In genomic region chr2:100561191-100561590, GRCh38 we compare ENCODE assay signal across 11 cellular contexts. TPM values are rescaled to one million over a fixed set of nuclear protein-coding genes. Genes with fewer than 3 reads are reported as not detected.
A peak's percentile ranks its signal among the peaks of the same experiment; 100 is the strongest.
DNase-seq lines count a peak whose midpoint lies in the region; ATAC-seq, FAIRE-seq and TF ChIP-seq lines count a peak whose summit lies in the region.
"Had no signal": no experiment of that assay in that cellular context is flagged by ENCODE, and none has a peak within 500 bp of the region (broad histone marks: within the 10 kb centered on the region; RNA-seq: fewer than 3 reads in every experiment).

No MANE protein-coding gene starts in this region.

- no peaks in the 10 kb centered on the region for H3K9me3 Mint-ChIP-seq in natural killer cell

- TF ChIP-seq CTCF in GM12878 (IDR thresholded peaks at IDR 0.05 in 2 of 3, conservative IDR thresholded peaks at IDR 0.05 in 1 of 3; ENCODE audit: control insufficient read depth in 2 of 3, extremely low read depth in 1 of 3, insufficient read depth in 1 of 3, low read depth in 3 of 3, low read length in 3 of 3) (no peak), natural killer cell (IDR thresholded peaks at IDR 0.05) (no peak)

- peaks cover 32% of the 10 kb centered on the region for H3K4me1 ChIP-seq in BLaER1
- peaks cover 4% of the 10 kb centered on the region for H3K4me1 ChIP-seq in GM12878 (ENCODE audit: control insufficient read depth, insufficient read depth, low read length)

- intact Hi-C loops in GM12878 (cut with micrococcal nuclease; ENCODE audit: unreplicated experiment): loop anchor here (5.0 kb wide), 1 partner anchor 299 kb away; no protein-coding TSS in a partner anchor
- intact Hi-C loops in natural killer cell (cut with micrococcal nuclease): no loop called here

- H3K9ac ChIP-seq in BLaER1 (0 out of 2 replicates have a peak overlapping the region, but pooled peaks have one; percentile 88), GM12878 (ENCODE audit: control insufficient read depth, insufficient read depth, low read length) (no peak overlapping the region)

- no peak for TF ChIP-seq POLR2A in GM12878 (IDR thresholded peaks at IDR 0.05; ENCODE audit: low read depth, low read length)

- peaks cover 2% of the 10 kb centered on the region for H3K36me3 ChIP-seq in BLaER1
- no peaks in the 10 kb centered on the region for H3K36me3 ChIP-seq in GM12878 (ENCODE audit: control insufficient read depth in 2 of 2, insufficient read depth in 2 of 2, low read length in 1 of 2)
- H3K36me3 ChIP-seq: ovary had no signal

- no peaks in the 10 kb centered on the region for H3K27me3 Mint-ChIP-seq in natural killer cell (ENCODE audit: low read depth in 2 of 2)

- no peak overlapping the region for H3K4me3 ChIP-seq in BLaER1
- H3K4me3 ChIP-seq in GM12878: no peak overlapping the region

- POLR2A ChIA-PET in GM12878 (lab: Charles Lee): interaction anchor here (1.1 kb wide), 1 partner anchor 20 kb away, joined by 7 read pairs; no protein-coding TSS in a partner anchor

- H3K4me1 Mint-ChIP-seq in natural killer cell: peaks cover 5 to 15% of the 10 kb centered on the region in 2 donors

- RAD21 ChIA-PET in GM12878 (lab: Charles Lee; ENCODE audit: unreplicated experiment): no interaction called here

- 97% methylated on average over 2 of the region's 4 CpGs for WGBS in GM12878 (ENCODE audit: insufficient coverage, insufficient replicate concordance, low lambda C conversion rate, missing lambda C conversion rate)

- ATAC-seq in GM12878 (no peak), natural killer cell (no peak), GM21526 (IDR thresholded peaks at IDR 0.05; ENCODE audit: low FRiP score, unreplicated experiment) (no peak), GM21390 (IDR thresholded peaks at IDR 0.05; ENCODE audit: unreplicated experiment) (no peak)

- CTCF ChIA-PET in GM12878 (lab: Yijun Ruan, JAX): interaction anchor here (0.6 to 0.9 kb wide), 2 partner anchors 13 to 146 kb away, joined by 3 to 6 read pairs; no protein-coding TSS in a partner anchor

- peak overlapping the region; percentile 46 for H2AFZ ChIP-seq in GM12878 (ENCODE audit: control insufficient read depth, low read depth, low read length)

- no peak overlapping the region for H3K4me3 Mint-ChIP-seq in natural killer cell

- no peak for FAIRE-seq in GM12878 (lab: Jason Lieb, UNC)

- H3K9me3 ChIP-seq in BLaER1 (no peaks in the 10 kb centered on the region), GM12878 (replicated peaks; ENCODE audit: control insufficient read depth, insufficient read depth, low read length) (no peaks in the 10 kb centered on the region)
- H3K9me3 ChIP-seq: ovary had no signal

- peaks cover 12% of the 10 kb centered on the region for H3K79me2 ChIP-seq in GM12878 (ENCODE audit: control insufficient read depth, insufficient read depth, low read length)

- SMC1A ChIA-PET in GM12878 (lab: Charles Lee; ENCODE audit: uncharacterized antibody, unreplicated experiment): no interaction called here

- peak overlapping the region; percentile 97 to 98 for H3K27ac Mint-ChIP-seq in natural killer cell

- TF ChIP-seq RAD21 in GM12878 (IDR thresholded peaks at IDR 0.05; ENCODE audit: insufficient read depth, low read depth, low read length): no peak

- H3K27me3 ChIP-seq in BLaER1 (no peaks in the 10 kb centered on the region), GM12878 (replicated peaks in 1 of 2; ENCODE audit: control insufficient read depth in 2 of 2, insufficient read depth in 2 of 2, low read length in 1 of 2) (no peaks in the 10 kb centered on the region)
- H3K27me3 ChIP-seq: ovary had no signal

- peak; percentile 20 for DNase-seq in HPDE6-E6E7 (ENCODE audit: extremely low spot score)
- DNase-seq in GM12878 (ENCODE audit: low read depth, low spot score): no peak
- no peak for DNase-seq in natural killer cell
- DNase-seq in amniotic stem cell (lab: John Stamatoyannopoulos, UW): no peak
- no peak for DNase-seq in foreskin melanocyte
- DNase-seq: COR-L47, NCI-H187 treated with DMSO at 0.1 percent for 48 hours had no signal

- H3K27ac ChIP-seq in BLaER1 (peak overlapping the region; percentile 88; the same call in 1 of the 2 replicates), GM12878 (ENCODE audit: control insufficient read depth, insufficient read depth) (no peak overlapping the region)

- in situ Hi-C loops in GM12878 (cut with MboI): no loop called here

- BruUV-seq in GM12878 (replicated peaks; lab: Mats Ljungman, UMichigan): no TSS peak

- H3K4me2 ChIP-seq in BLaER1: peak overlapping the region; percentile 58
- no peak overlapping the region for H3K4me2 ChIP-seq in GM12878 (ENCODE audit: control insufficient read depth, insufficient read depth)

- no peaks in the 10 kb centered on the region for H4K20me1 ChIP-seq in BLaER1
- H4K20me1 ChIP-seq in GM12878 (ENCODE audit: control insufficient read depth, insufficient read depth): no peaks in the 10 kb centered on the region

- TF ChIP-seq EP300 in GM12878 (IDR thresholded peaks at IDR 0.05; ENCODE audit: borderline replicate concordance in 1 of 2, control insufficient read depth in 1 of 2, low read depth in 2 of 2, low read length in 2 of 2): no peak

- no peaks in the 10 kb centered on the region for H3K36me3 Mint-ChIP-seq in natural killer cell

TF ChIP-seq in GM12878, 131 proteins besides CTCF, POLR2A, EP300 and RAD21:
- no peak for TF ChIP-seq FOXM1 (IDR thresholded peaks at IDR 0.05; ENCODE audit: low read depth, low read length)
- TF ChIP-seq CREM (IDR thresholded peaks at IDR 0.05; ENCODE audit: low read depth): no peak
- no peak for TF ChIP-seq IKZF1 (conservative IDR thresholded peaks at IDR 0.05)
- no peak for TF ChIP-seq SUZ12 (IDR thresholded peaks at IDR 0.05; ENCODE audit: unreplicated experiment)
- TF ChIP-seq ZZZ3 (IDR thresholded peaks at IDR 0.05; ENCODE audit: control insufficient read depth, insufficient read length, low read depth): no peak
- TF ChIP-seq SMAD5 (IDR thresholded peaks at IDR 0.05; ENCODE audit: low read depth): no peak
- TF ChIP-seq PAX5 (IDR thresholded peaks at IDR 0.05; ENCODE audit: borderline replicate concordance, low read depth, low read length): peak; percentile 50; the same call in 1 of the 2 replicates
- TF ChIP-seq ZNF592 (IDR thresholded peaks at IDR 0.05): no peak
TF ChIP-seq in GM12878: peak in this region for 1.

RNA-seq across cellular contexts. Expression of gene PDCL3, which starts 1.6 kb away (rescaled TPM):
- 2.8 and 6.7 TPM in 2 replicates for total RNA-seq in GM12878 (2013; cell fraction: nucleolus; rRNA removed)
- 22.9 and 23.8 TPM in 2 replicates for total RNA-seq in GM12878 (2014; rRNA removed)
- 35.3 and 35.5 TPM in 2 replicates for total RNA-seq in GM12878 (2014; rRNA removed; fragmentation: Illumina TruSeq; extraction: Trizol)
- 28.6 and 31.3 TPM in 2 replicates for total RNA-seq in GM12878 (2021)
- polyA plus RNA-seq in GM12878 (2011; ENCODE audit: low read depth): 27.9 TPM
- polyA plus RNA-seq in GM12878 (2011; rRNA removed): 31.9 and 38.3 TPM in 2 replicates
- 18.2 and 23.2 TPM in 2 replicates for polyA plus RNA-seq in GM12878 (2011; cell fraction: cytosol; rRNA removed)
- polyA plus RNA-seq in GM12878 (2011; cell fraction: nucleus; rRNA removed): 7.4 and 10.0 TPM in 2 replicates
- polyA plus RNA-seq in GM12878 (2012): 21.7 and 25.6 TPM in 2 replicates
- 59.7 and 74.3 TPM in 2 replicates for polyA plus RNA-seq in GM12878 (2014; fragmentation: Illumina TruSeq; extraction: Trizol)
- polyA plus RNA-seq in GM12878 (2014; fragmentation: Nextera tagmentation; extraction: Ambion mirVana): 100 to 1,000 TPM; 109 to 111 TPM
- 39.1 and 42.6 TPM in 2 replicates for polyA plus RNA-seq in GM12878 (2014; rRNA removed)
- polyA plus RNA-seq in GM12878 (2016; fragmentation: Nextera tagmentation; extraction: Ambion mirVana): 10 to 100 TPM; 75.6 to 81.7 TPM
- 11.8 and 13.0 TPM in 2 replicates for polyA minus RNA-seq in GM12878 (2011; rRNA and poly(A)+ RNA removed)
- polyA minus RNA-seq in GM12878 (2011; cell fraction: cytosol; rRNA and poly(A)+ RNA removed): 6.4 and 8.2 TPM in 2 replicates
- 2.9 and 9.7 TPM in 2 replicates for polyA minus RNA-seq in GM12878 (2011; cell fraction: nucleus; rRNA and poly(A)+ RNA removed)
- total RNA-seq in natural killer cell: 10 to 100 TPM; 22.3 to 27.3 (median 24.8) TPM
